In the genomic region with DNA sequence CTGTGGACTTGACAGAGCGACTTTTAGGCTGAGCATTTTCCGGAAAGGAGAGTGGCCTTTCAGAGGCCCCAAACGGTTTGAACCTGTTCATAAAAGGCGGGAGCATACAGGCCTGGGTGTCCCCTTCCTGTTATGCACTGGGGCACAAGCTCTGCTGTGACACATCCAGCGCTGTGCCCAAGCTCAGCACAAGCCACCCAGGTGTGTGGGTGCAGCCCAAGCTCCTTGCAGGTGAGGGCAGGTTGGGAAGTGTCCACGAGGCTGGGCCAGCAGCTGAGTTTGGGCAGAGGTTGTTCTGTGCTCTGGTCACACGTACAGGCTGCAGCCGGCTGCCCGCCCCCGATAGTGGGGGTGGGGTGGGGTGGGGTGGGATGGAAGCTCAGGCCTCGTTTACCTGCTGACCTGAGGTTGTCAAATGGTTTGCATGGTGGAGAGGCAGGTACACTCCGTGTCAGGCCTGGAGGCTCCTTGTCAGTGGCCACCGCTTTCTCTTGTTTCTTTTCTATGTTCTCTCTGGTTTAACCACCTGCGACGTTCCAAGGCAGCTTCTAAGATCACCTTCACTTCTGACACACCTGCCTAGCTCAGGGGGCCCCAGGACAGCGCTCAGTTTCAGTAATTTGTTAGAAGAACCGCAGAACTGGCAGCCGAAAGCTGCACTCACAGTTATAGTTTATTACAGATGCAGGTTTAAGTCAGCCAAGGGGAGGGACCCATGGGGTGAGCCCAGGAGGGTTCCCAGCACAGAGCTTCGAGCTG, we compare ENCODE assay signal across 10 cellular contexts.
DNase-seq lines count a peak whose midpoint lies in the region; ATAC-seq and TF ChIP-seq lines count a peak whose summit lies in the region.
"Had no signal": no experiment of that assay in that cellular context is flagged by ENCODE, and none has a peak within 500 bp of the region (broad histone marks: within the 10 kb centered on the region; RNA-seq: fewer than 3 reads in every experiment).

No MANE protein-coding gene starts in this region.

- peaks cover 60% of the 10 kb centered on the region for H3K4me1 Mint-ChIP-seq in activated CD4-positive, alpha-beta T cell treated with anti-CD3 and anti-CD28 coated beads for 36 hours
- H3K4me1 Mint-ChIP-seq in brain, result peaks cover 77% of the 10 kb centered on the region
- peaks cover 30% of the 10 kb centered on the region for H3K4me1 Mint-ChIP-seq in stimulated activated effector memory CD8-positive, alpha-beta T cell treated with anti-CD3 and anti-CD28 coated beads, Interleukin-12 subunit alpha, Interleukin-12 subunit beta, amount 100 ng/mL, for 72 hours

- TF ChIP-seq CTCF in Loucy (conservative IDR thresholded peaks at IDR 0.05; ENCODE audit: low read length), result no peak
- TF ChIP-seq CTCF in brain (conservative IDR thresholded peaks at IDR 0.05), result no peak

- no peaks in the 10 kb centered on the region for H3K9me2 ChIP-seq in Loucy (replicated peaks; ENCODE audit: low read depth, low read length)

- H3K36me3 ChIP-seq in Loucy (ENCODE audit: insufficient read depth, low read length), result no peaks in the 10 kb centered on the region

- H3K4me1 ChIP-seq in Loucy (ENCODE audit: insufficient read depth, low read length, poor library complexity, severe bottlenecking), result peaks cover 83% of the 10 kb centered on the region

- H3K4me2 ChIP-seq in Loucy (ENCODE audit: low read depth, low read length, poor library complexity, severe bottlenecking), result peak overlapping the region; percentile 63

- peak; percentile 33 for DNase-seq in activated CD4-positive, alpha-beta T cell treated with anti-CD3 and anti-CD28 coated beads for 36 hours
- DNase-seq in activated CD4-positive, alpha-beta T cell treated with anti-CD3 and anti-CD28 coated beads for 48 hours, result no peak
- no peak for DNase-seq in stimulated activated effector memory CD8-positive, alpha-beta T cell treated with anti-CD3 and anti-CD28 coated beads, Interleukin-12 subunit alpha, Interleukin-12 subunit beta, amount 100 ng/mL, for 72 hours (ENCODE audit: low spot score in 2 of 2)
- no peak for DNase-seq in NOMO-1 treated with DMSO at 0.1 percent for 48 hours (lab: John Stamatoyannopoulos, UW; ENCODE audit: unreplicated experiment)
- DNase-seq in NOMO-1 treated with dmso at 0.1 percent for 144 hours (lab: John Stamatoyannopoulos, UW; ENCODE audit: unreplicated experiment), result no peak
- DNase-seq in NCI-H2107 (lab: John Stamatoyannopoulos, UW), result no peak
- DNase-seq: NCI-H2029 treated with DMSO at 0.1 percent for 48 hours had no signal

- no peaks in the 10 kb centered on the region for H3K9me3 Mint-ChIP-seq in activated CD4-positive, alpha-beta T cell treated with anti-CD3 and anti-CD28 coated beads for 36 hours (ENCODE audit: low read depth)
- H3K9me3 Mint-ChIP-seq in brain, result no peaks in the 10 kb centered on the region
- H3K9me3 Mint-ChIP-seq in stimulated activated effector memory CD8-positive, alpha-beta T cell treated with anti-CD3 and anti-CD28 coated beads, Interleukin-12 subunit alpha, Interleukin-12 subunit beta, amount 100 ng/mL, for 72 hours, result no peaks in the 10 kb centered on the region

- H4K20me1 ChIP-seq in Loucy (ENCODE audit: insufficient read depth, low read length, poor library complexity, severe bottlenecking), result no peaks in the 10 kb centered on the region

- no peak overlapping the region for H2AFZ ChIP-seq in Loucy (ENCODE audit: low read length)

- peak overlapping the region; percentile 76 for H3K9ac ChIP-seq in Loucy (ENCODE audit: low read depth, low read length, poor library complexity, severe bottlenecking)

- ATAC-seq in activated CD4-positive, alpha-beta T cell treated with anti-CD3 and anti-CD28 coated beads for 36 hours, result no peak
- ATAC-seq in stimulated activated effector memory CD8-positive, alpha-beta T cell treated with anti-CD3 and anti-CD28 coated beads, Interleukin-12 subunit alpha, Interleukin-12 subunit beta, amount 100 ng/mL, for 72 hours, result no peak

- CTCF ChIA-PET in activated CD4-positive, alpha-beta T cell treated with anti-CD3 and anti-CD28 coated beads for 36 hours (lab: Charles Lee), result interaction anchor here (0.6 to 2.5 kb wide), 7 partner anchors 10 to 310 kb away, joined by 3 to 9 read pairs (median 5); no protein-coding TSS in a partner anchor

- H3K27ac Mint-ChIP-seq in activated CD4-positive, alpha-beta T cell treated with anti-CD3 and anti-CD28 coated beads for 36 hours, result peak overlapping the region; percentile 89
- H3K27ac Mint-ChIP-seq in brain, result peak overlapping the region in 3 of 5 experiments; percentile 17 to 88 (median 87)
- peak overlapping the region; percentile 19 for H3K27ac Mint-ChIP-seq in stimulated activated effector memory CD8-positive, alpha-beta T cell treated with anti-CD3 and anti-CD28 coated beads, Interleukin-12 subunit alpha, Interleukin-12 subunit beta, amount 100 ng/mL, for 72 hours

- POLR2A ChIA-PET in activated CD4-positive, alpha-beta T cell treated with anti-CD3 and anti-CD28 coated beads for 36 hours (lab: Charles Lee), result no interaction called here

- H3K4me3 Mint-ChIP-seq in activated CD4-positive, alpha-beta T cell treated with anti-CD3 and anti-CD28 coated beads for 36 hours, result no peak overlapping the region
- H3K4me3 Mint-ChIP-seq in brain, result no peak overlapping the region
- H3K4me3 Mint-ChIP-seq in stimulated activated effector memory CD8-positive, alpha-beta T cell treated with anti-CD3 and anti-CD28 coated beads, Interleukin-12 subunit alpha, Interleukin-12 subunit beta, amount 100 ng/mL, for 72 hours, result no peak overlapping the region

- H3K36me3 Mint-ChIP-seq in activated CD4-positive, alpha-beta T cell treated with anti-CD3 and anti-CD28 coated beads for 36 hours (ENCODE audit: low read depth), result no peaks in the 10 kb centered on the region
- no peaks in the 10 kb centered on the region for H3K36me3 Mint-ChIP-seq in brain
- H3K36me3 Mint-ChIP-seq in stimulated activated effector memory CD8-positive, alpha-beta T cell treated with anti-CD3 and anti-CD28 coated beads, Interleukin-12 subunit alpha, Interleukin-12 subunit beta, amount 100 ng/mL, for 72 hours, result no peaks in the 10 kb centered on the region

- no peaks in the 10 kb centered on the region for H3K9me3 ChIP-seq in Loucy (ENCODE audit: insufficient read depth, low read depth, low read length)
- H3K9me3 ChIP-seq: A549 had no signal

- H3K27me3 Mint-ChIP-seq in activated CD4-positive, alpha-beta T cell treated with anti-CD3 and anti-CD28 coated beads for 36 hours, result no peaks in the 10 kb centered on the region
- H3K27me3 Mint-ChIP-seq in brain, result peaks cover 7% of the 10 kb centered on the region

- no peaks in the 10 kb centered on the region for H3K27me3 ChIP-seq in Loucy (ENCODE audit: insufficient read depth, low read length, poor library complexity, severe bottlenecking)

- H3K4me3 ChIP-seq in Loucy (ENCODE audit: low read length, poor library complexity, severe bottlenecking), result peak overlapping the region; percentile 20
- H3K4me3 ChIP-seq: A549 had no signal

- intact Hi-C loops in activated CD4-positive, alpha-beta T cell treated with anti-CD3 and anti-CD28 coated beads for 36 hours (cut with DNase I, micrococcal nuclease), result loop anchor here in 1 of 2 experiments (1.0 to 5.0 kb wide), 4 partner anchors 110 to 382 kb away; no protein-coding TSS in a partner anchor

- H3F3A ChIP-seq in Loucy (ENCODE audit: low read depth), result peaks cover 12% of the 10 kb centered on the region; the same call in 1 of the 2 replicates

- no peaks in the 10 kb centered on the region for H3K79me2 ChIP-seq in Loucy (ENCODE audit: insufficient read depth, low read length)

Comparison
In these comparisons a context has a peak if more than half of its experiments do, and no peak if none do; other contexts are left out.
1. H3K27ac Mint-ChIP-seq: peak in every context shown above with its lines; median percentile 89 in activated CD4-positive, alpha-beta T cell treated with anti-CD3 and anti-CD28 coated beads for 36 hours; 87 in brain; 19 in stimulated activated effector memory CD8-positive, alpha-beta T cell treated with anti-CD3 and anti-CD28 coated beads, Interleukin-12 subunit alpha, Interleukin-12 subunit beta, amount 100 ng/mL, for 72 hours.